In the genomic region with DNA sequence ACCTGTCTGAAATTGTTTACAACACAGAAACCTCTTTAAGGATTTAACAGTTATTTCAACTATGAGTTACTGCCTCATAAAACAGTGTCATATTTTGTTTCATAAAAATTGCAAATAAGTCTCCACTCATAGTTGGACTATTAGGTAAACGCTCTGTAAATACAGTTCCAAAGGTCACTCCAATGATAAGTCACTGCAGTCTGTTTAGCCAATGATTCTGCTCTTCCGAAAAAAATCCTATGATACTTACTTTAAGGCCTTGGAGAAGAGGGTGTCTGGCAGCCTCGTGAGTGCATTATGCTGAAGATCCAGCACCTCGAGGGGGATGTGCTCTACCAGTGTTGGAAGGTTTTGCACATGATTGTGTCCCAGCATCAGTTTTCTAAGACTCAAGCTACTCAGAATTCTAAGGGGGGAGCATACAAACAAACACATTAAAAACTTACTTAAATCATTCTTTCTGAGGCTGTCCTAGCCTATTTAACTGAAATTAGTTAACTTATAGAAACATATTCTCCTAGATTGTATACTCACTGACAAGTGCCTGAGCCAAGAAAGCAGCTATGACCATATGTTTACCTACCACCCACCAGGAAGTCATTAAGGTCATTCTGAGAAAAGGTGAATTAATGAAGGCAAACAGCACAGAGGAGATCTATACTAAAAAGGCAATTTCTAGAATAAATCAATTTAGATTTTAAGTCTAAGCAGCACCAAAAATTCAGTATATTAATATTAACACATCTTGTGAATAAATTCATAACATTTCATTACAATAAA, we compare ENCODE assay signal across 1 cellular context.
A peak's percentile ranks its signal among the peaks of the same experiment; 100 is the strongest.
TF ChIP-seq lines count a peak whose summit lies in the region.

No MANE protein-coding gene starts in this region.

TF ChIP-seq in HepG2, 621 proteins besides CTCF, POLR2A, EP300 and RAD21 (continues in another document):
- TF ChIP-seq NBN (conservative IDR thresholded peaks at IDR 0.05) (no peak), HNRNPL (IDR thresholded peaks at IDR 0.05; ENCODE audit: low read depth, low read length) (no peak), PPARG (CRISPR knock-in tag; conservative IDR thresholded peaks at IDR 0.05) (peak; percentile 71), ZFX (CRISPR knock-in tag; IDR thresholded peaks at IDR 0.05; ENCODE audit: low read depth) (peak; percentile 26; the same call in 1 of the 2 replicates), ERF (CRISPR knock-in tag; IDR thresholded peaks at IDR 0.05) (peak; percentile 65), NFKBIZ (CRISPR knock-in tag; IDR thresholded peaks at IDR 0.05) (no peak), MED1 (CRISPR knock-in tag; IDR thresholded peaks at IDR 0.05) (peak; percentile 41; the same call in 1 of the 2 replicates), DPF2 (CRISPR knock-in tag; IDR thresholded peaks at IDR 0.05; ENCODE audit: borderline replicate concordance, low read depth) (0 out of 2 replicates have a peak, but pooled peaks have one; percentile 39), ZNF12 (CRISPR knock-in tag; IDR thresholded peaks at IDR 0.05) (peak; percentile 48; the same call in 1 of the 2 replicates), FOXA1 (IDR thresholded peaks at IDR 0.05) (no peak), FOXA1 (CRISPR knock-in tag; IDR thresholded peaks at IDR 0.05) (peak; percentile 72), FOXM1 (CRISPR knock-in tag; IDR thresholded peaks at IDR 0.05) (no peak), TGIF2 (CRISPR knock-in tag; IDR thresholded peaks at IDR 0.05) (no peak), HOXD1 (CRISPR knock-in tag; IDR thresholded peaks at IDR 0.05) (no peak), SKI (IDR thresholded peaks at IDR 0.05; ENCODE audit: partially characterized antibody) (peak; percentile 51), POGZ (CRISPR knock-in tag; IDR thresholded peaks at IDR 0.05) (peak; percentile 46; the same call in 1 of the 2 replicates), GLI4 (CRISPR knock-in tag; IDR thresholded peaks at IDR 0.05; ENCODE audit: borderline replicate concordance) (no peak), ZNF615 (CRISPR knock-in tag; IDR thresholded peaks at IDR 0.05; ENCODE audit: borderline replicate concordance) (no peak), ISX (CRISPR knock-in tag; conservative IDR thresholded peaks at IDR 0.05) (no peak), ZKSCAN8 (CRISPR knock-in tag; IDR thresholded peaks at IDR 0.05; ENCODE audit: borderline replicate concordance) (no peak), ZBTB3 (CRISPR knock-in tag; IDR thresholded peaks at IDR 0.05; ENCODE audit: borderline replicate concordance, low read depth) (0 out of 2 replicates have a peak, but pooled peaks have one; percentile 58), ZNF792 (CRISPR knock-in tag; IDR thresholded peaks at IDR 0.05) (peak; percentile 18; the same call in 1 of the 2 replicates), RBFOX2 (IDR thresholded peaks at IDR 0.05; ENCODE audit: low read depth, low read length) (no peak), RFX3 (CRISPR knock-in tag; IDR thresholded peaks at IDR 0.05) (no peak), IRX3 (CRISPR knock-in tag; IDR thresholded peaks at IDR 0.05; ENCODE audit: borderline replicate concordance, low read depth) (no peak), NAIF1 (CRISPR knock-in tag; IDR thresholded peaks at IDR 0.05; ENCODE audit: borderline replicate concordance) (peak; percentile 15; the same call in 1 of the 2 replicates), ATF7 (IDR thresholded peaks at IDR 0.05) (0 out of 2 replicates have a peak, but pooled peaks have one; percentile 10), ATF7 (CRISPR knock-in tag; IDR thresholded peaks at IDR 0.05) (no peak), SOX5 (CRISPR knock-in tag; IDR thresholded peaks at IDR 0.05; ENCODE audit: borderline replicate concordance) (peak; percentile 25; the same call in 1 of the 2 replicates), NKX3-1 (CRISPR knock-in tag; IDR thresholded peaks at IDR 0.05) (no peak), PITX1 (CRISPR knock-in tag; IDR thresholded peaks at IDR 0.05) (peak; percentile 40; the same call in 1 of the 2 replicates), ZNF660 (CRISPR knock-in tag; IDR thresholded peaks at IDR 0.05; ENCODE audit: borderline replicate concordance, low read depth) (no peak), RXRB (CRISPR knock-in tag; IDR thresholded peaks at IDR 0.05; ENCODE audit: borderline replicate concordance) (peak; percentile 50; the same call in 1 of the 2 replicates), ZNF547 (CRISPR knock-in tag; IDR thresholded peaks at IDR 0.05) (0 out of 2 replicates have a peak, but pooled peaks have one; percentile 35), ZFP36L2 (CRISPR knock-in tag; IDR thresholded peaks at IDR 0.05) (no peak), JUN (CRISPR knock-in tag; IDR thresholded peaks at IDR 0.05) (peak; percentile 73), ZMYM4 (CRISPR knock-in tag; IDR thresholded peaks at IDR 0.05) (no peak), ZNF205 (CRISPR knock-in tag; IDR thresholded peaks at IDR 0.05) (peak; percentile 50; the same call in 1 of the 2 replicates)
- TF ChIP-seq, protein P1, sequence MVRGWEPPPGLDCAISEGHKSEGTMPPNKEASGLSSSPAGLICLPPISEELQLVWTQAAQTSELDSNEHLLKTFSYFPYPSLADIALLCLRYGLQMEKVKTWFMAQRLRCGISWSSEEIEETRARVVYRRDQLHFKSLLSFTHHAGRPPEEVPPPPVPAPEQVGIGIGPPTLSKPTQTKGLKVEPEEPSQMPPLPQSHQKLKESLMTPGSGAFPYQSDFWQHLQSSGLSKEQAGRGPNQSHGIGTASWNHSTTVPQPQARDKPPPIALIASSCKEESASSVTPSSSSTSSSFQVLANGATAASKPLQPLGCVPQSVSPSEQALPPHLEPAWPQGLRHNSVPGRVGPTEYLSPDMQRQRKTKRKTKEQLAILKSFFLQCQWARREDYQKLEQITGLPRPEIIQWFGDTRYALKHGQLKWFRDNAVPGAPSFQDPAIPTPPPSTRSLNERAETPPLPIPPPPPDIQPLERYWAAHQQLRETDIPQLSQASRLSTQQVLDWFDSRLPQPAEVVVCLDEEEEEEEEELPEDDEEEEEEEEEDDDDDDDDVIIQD (CRISPR knock-in tag; IDR thresholded peaks at IDR 0.05; ENCODE audit: low read depth), result peak; percentile 86
- TF ChIP-seq, protein P2, sequence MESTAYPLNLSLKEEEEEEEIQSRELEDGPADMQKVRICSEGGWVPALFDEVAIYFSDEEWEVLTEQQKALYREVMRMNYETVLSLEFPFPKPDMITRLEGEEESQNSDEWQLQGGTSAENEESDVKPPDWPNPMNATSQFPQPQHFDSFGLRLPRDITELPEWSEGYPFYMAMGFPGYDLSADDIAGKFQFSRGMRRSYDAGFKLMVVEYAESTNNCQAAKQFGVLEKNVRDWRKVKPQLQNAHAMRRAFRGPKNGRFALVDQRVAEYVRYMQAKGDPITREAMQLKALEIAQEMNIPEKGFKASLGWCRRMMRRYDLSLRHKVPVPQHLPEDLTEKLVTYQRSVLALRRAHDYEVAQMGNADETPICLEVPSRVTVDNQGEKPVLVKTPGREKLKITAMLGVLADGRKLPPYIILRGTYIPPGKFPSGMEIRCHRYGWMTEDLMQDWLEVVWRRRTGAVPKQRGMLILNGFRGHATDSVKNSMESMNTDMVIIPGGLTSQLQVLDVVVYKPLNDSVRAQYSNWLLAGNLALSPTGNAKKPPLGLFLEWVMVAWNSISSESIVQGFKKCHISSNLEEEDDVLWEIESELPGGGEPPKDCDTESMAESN (CRISPR knock-in tag; conservative IDR thresholded peaks at IDR 0.05), result no peak
- TF ChIP-seq, protein P3, sequence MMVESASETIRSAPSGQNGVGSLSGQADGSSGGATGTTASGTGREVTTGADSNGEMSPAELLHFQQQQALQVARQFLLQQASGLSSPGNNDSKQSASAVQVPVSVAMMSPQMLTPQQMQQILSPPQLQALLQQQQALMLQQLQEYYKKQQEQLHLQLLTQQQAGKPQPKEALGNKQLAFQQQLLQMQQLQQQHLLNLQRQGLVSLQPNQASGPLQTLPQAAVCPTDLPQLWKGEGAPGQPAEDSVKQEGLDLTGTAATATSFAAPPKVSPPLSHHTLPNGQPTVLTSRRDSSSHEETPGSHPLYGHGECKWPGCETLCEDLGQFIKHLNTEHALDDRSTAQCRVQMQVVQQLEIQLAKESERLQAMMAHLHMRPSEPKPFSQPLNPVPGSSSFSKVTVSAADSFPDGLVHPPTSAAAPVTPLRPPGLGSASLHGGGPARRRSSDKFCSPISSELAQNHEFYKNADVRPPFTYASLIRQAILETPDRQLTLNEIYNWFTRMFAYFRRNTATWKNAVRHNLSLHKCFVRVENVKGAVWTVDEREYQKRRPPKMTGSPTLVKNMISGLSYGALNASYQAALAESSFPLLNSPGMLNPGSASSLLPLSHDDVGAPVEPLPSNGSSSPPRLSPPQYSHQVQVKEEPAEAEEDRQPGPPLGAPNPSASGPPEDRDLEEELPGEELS (CRISPR knock-in tag; IDR thresholded peaks at IDR 0.05), result peak; percentile 59
- TF ChIP-seq, protein P4, sequence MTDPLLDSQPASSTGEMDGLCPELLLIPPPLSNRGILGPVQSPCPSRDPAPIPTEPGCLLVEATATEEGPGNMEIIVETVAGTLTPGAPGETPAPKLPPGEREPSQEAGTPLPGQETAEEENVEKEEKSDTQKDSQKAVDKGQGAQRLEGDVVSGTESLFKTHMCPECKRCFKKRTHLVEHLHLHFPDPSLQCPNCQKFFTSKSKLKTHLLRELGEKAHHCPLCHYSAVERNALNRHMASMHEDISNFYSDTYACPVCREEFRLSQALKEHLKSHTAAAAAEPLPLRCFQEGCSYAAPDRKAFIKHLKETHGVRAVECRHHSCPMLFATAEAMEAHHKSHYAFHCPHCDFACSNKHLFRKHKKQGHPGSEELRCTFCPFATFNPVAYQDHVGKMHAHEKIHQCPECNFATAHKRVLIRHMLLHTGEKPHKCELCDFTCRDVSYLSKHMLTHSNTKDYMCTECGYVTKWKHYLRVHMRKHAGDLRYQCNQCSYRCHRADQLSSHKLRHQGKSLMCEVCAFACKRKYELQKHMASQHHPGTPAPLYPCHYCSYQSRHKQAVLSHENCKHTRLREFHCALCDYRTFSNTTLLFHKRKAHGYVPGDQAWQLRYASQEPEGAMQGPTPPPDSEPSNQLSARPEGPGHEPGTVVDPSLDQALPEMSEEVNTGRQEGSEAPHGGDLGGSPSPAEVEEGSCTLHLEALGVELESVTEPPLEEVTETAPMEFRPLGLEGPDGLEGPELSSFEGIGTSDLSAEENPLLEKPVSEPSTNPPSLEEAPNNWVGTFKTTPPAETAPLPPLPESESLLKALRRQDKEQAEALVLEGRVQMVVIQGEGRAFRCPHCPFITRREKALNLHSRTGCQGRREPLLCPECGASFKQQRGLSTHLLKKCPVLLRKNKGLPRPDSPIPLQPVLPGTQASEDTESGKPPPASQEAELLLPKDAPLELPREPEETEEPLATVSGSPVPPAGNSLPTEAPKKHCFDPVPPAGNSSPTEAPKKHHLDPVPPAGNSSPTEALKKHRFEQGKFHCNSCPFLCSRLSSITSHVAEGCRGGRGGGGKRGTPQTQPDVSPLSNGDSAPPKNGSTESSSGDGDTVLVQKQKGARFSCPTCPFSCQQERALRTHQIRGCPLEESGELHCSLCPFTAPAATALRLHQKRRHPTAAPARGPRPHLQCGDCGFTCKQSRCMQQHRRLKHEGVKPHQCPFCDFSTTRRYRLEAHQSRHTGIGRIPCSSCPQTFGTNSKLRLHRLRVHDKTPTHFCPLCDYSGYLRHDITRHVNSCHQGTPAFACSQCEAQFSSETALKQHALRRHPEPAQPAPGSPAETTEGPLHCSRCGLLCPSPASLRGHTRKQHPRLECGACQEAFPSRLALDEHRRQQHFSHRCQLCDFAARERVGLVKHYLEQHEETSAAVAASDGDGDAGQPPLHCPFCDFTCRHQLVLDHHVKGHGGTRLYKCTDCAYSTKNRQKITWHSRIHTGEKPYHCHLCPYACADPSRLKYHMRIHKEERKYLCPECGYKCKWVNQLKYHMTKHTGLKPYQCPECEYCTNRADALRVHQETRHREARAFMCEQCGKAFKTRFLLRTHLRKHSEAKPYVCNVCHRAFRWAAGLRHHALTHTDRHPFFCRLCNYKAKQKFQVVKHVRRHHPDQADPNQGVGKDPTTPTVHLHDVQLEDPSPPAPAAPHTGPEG (CRISPR knock-in tag; IDR thresholded peaks at IDR 0.05), result 0 out of 2 replicates have a peak, but pooled peaks have one; percentile 6
- TF ChIP-seq, protein P5, sequence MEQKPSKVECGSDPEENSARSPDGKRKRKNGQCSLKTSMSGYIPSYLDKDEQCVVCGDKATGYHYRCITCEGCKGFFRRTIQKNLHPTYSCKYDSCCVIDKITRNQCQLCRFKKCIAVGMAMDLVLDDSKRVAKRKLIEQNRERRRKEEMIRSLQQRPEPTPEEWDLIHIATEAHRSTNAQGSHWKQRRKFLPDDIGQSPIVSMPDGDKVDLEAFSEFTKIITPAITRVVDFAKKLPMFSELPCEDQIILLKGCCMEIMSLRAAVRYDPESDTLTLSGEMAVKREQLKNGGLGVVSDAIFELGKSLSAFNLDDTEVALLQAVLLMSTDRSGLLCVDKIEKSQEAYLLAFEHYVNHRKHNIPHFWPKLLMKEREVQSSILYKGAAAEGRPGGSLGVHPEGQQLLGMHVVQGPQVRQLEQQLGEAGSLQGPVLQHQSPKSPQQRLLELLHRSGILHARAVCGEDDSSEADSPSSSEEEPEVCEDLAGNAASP (CRISPR knock-in tag; IDR thresholded peaks at IDR 0.05; ENCODE audit: borderline replicate concordance), result peak; percentile 24; the same call in 1 of the 2 replicates
- TF ChIP-seq, protein P6, sequence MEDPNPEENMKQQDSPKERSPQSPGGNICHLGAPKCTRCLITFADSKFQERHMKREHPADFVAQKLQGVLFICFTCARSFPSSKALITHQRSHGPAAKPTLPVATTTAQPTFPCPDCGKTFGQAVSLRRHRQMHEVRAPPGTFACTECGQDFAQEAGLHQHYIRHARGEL (CRISPR knock-in tag; IDR thresholded peaks at IDR 0.05), result no peak
- TF ChIP-seq, protein P7, sequence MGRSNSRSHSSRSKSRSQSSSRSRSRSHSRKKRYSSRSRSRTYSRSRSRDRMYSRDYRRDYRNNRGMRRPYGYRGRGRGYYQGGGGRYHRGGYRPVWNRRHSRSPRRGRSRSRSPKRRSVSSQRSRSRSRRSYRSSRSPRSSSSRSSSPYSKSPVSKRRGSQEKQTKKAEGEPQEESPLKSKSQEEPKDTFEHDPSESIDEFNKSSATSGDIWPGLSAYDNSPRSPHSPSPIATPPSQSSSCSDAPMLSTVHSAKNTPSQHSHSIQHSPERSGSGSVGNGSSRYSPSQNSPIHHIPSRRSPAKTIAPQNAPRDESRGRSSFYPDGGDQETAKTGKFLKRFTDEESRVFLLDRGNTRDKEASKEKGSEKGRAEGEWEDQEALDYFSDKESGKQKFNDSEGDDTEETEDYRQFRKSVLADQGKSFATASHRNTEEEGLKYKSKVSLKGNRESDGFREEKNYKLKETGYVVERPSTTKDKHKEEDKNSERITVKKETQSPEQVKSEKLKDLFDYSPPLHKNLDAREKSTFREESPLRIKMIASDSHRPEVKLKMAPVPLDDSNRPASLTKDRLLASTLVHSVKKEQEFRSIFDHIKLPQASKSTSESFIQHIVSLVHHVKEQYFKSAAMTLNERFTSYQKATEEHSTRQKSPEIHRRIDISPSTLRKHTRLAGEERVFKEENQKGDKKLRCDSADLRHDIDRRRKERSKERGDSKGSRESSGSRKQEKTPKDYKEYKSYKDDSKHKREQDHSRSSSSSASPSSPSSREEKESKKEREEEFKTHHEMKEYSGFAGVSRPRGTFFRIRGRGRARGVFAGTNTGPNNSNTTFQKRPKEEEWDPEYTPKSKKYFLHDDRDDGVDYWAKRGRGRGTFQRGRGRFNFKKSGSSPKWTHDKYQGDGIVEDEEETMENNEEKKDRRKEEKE (IDR thresholded peaks at IDR 0.05), result no peak
